In genomic region chr10:8050561-8051108, GRCh38 we compare ENCODE assay signal across 8 cellular contexts.
DNase-seq lines count a peak whose midpoint lies in the region; ATAC-seq lines count a peak whose summit lies in the region.

No MANE protein-coding gene starts in this region.

- no peak overlapping the region for H3K9ac ChIP-seq in iPS-20b (ENCODE audit: low read depth, low read length)

- H3K27me3 ChIP-seq in iPS-20b (ENCODE audit: insufficient read depth, low read length), result peaks cover 99% of the 10 kb centered on the region

- peak overlapping the region; percentile 79 for H3K4me3 Mint-ChIP-seq in T-helper 1 cell treated with Interleukin-12 subunit alpha and Interleukin-12 subunit beta and Interleukin-4 antibody, amounts not matched to agents 30 μg/mL and 1 μg/mL, for 36 hours
- peak overlapping the region; percentile 71 for H3K4me3 Mint-ChIP-seq in activated T-cell treated with anti-CD3 and anti-CD28 coated beads, Interleukin-2, amount 50 U/mL, for 24 hours
- H3K4me3 Mint-ChIP-seq in stimulated activated naive CD8-positive, alpha-beta T cell treated with anti-CD3 and anti-CD28 coated beads, Interleukin-15, Interleukin-2, amounts not matched to agents 100 ng/mL and 50 ng/mL, for 24 hours, result peak overlapping the region; percentile 74

- DNase-seq in T-helper 1 cell, result no peak
- DNase-seq in activated T-cell treated with anti-CD3 and anti-CD28 coated beads, Interleukin-2, amount 50 U/mL, for 24 hours, result peak; percentile 68
- no peak for DNase-seq in activated CD4-positive, CD25-positive, alpha-beta regulatory T cell (lab: John Stamatoyannopoulos, UW)

- H3K36me3 ChIP-seq in iPS-20b (ENCODE audit: insufficient read depth, low read depth, low read length), result no peaks in the 10 kb centered on the region

- peaks cover 62% of the 10 kb centered on the region for H3K27me3 Mint-ChIP-seq in T-helper 1 cell treated with Interleukin-12 subunit alpha and Interleukin-12 subunit beta and Interleukin-4 antibody, amounts not matched to agents 30 μg/mL and 1 μg/mL, for 36 hours (ENCODE audit: low read depth)
- H3K27me3 Mint-ChIP-seq in activated T-cell treated with anti-CD3 and anti-CD28 coated beads, Interleukin-2, amount 50 U/mL, for 24 hours, result peaks cover 56% of the 10 kb centered on the region
- H3K27me3 Mint-ChIP-seq in stimulated activated naive CD8-positive, alpha-beta T cell treated with anti-CD3 and anti-CD28 coated beads, Interleukin-15, Interleukin-2, amounts not matched to agents 100 ng/mL and 50 ng/mL, for 24 hours, result peaks cover 53% of the 10 kb centered on the region

- no peak overlapping the region for H3K27ac ChIP-seq in iPS-20b (ENCODE audit: low read length)

- H3K36me3 Mint-ChIP-seq in T-helper 1 cell treated with Interleukin-12 subunit alpha and Interleukin-12 subunit beta and Interleukin-4 antibody, amounts not matched to agents 30 μg/mL and 1 μg/mL, for 36 hours (ENCODE audit: low read depth), result peaks cover 7% of the 10 kb centered on the region
- H3K36me3 Mint-ChIP-seq in activated T-cell treated with anti-CD3 and anti-CD28 coated beads, Interleukin-2, amount 50 U/mL, for 24 hours (ENCODE audit: low read depth), result peaks cover 12% of the 10 kb centered on the region
- H3K36me3 Mint-ChIP-seq in stimulated activated naive CD8-positive, alpha-beta T cell treated with anti-CD3 and anti-CD28 coated beads, Interleukin-15, Interleukin-2, amounts not matched to agents 100 ng/mL and 50 ng/mL, for 24 hours (ENCODE audit: low read depth), result no peaks in the 10 kb centered on the region

- ATAC-seq in GM19467 (IDR thresholded peaks at IDR 0.05; ENCODE audit: unreplicated experiment) (no peak), GM18519 (IDR thresholded peaks at IDR 0.05; ENCODE audit: low FRiP score, unreplicated experiment) (no peak)

- peak overlapping the region; percentile 57; the same call in 1 of the 2 replicates for H3K4me3 ChIP-seq in iPS-20b (ENCODE audit: low read length)

- H3K9me3 ChIP-seq in iPS-20b (ENCODE audit: insufficient read depth, low read depth, low read length), result no peaks in the 10 kb centered on the region

- peaks cover 36% of the 10 kb centered on the region for H3K4me1 Mint-ChIP-seq in T-helper 1 cell treated with Interleukin-12 subunit alpha and Interleukin-12 subunit beta and Interleukin-4 antibody, amounts not matched to agents 30 μg/mL and 1 μg/mL, for 36 hours (ENCODE audit: low read depth)
- H3K4me1 Mint-ChIP-seq in activated T-cell treated with anti-CD3 and anti-CD28 coated beads, Interleukin-2, amount 50 U/mL, for 24 hours (ENCODE audit: low read depth), result peaks cover 57% of the 10 kb centered on the region
- H3K4me1 Mint-ChIP-seq in stimulated activated naive CD8-positive, alpha-beta T cell treated with anti-CD3 and anti-CD28 coated beads, Interleukin-15, Interleukin-2, amounts not matched to agents 100 ng/mL and 50 ng/mL, for 24 hours (ENCODE audit: low read depth), result peaks cover 56% of the 10 kb centered on the region

- H3K4me1 ChIP-seq in iPS-20b (ENCODE audit: insufficient read depth, low read length), result peaks cover 26% of the 10 kb centered on the region

- H3K9me3 Mint-ChIP-seq in T-helper 1 cell treated with Interleukin-12 subunit alpha and Interleukin-12 subunit beta and Interleukin-4 antibody, amounts not matched to agents 30 μg/mL and 1 μg/mL, for 36 hours, result no peaks in the 10 kb centered on the region
- no peaks in the 10 kb centered on the region for H3K9me3 Mint-ChIP-seq in activated T-cell treated with anti-CD3 and anti-CD28 coated beads, Interleukin-2, amount 50 U/mL, for 24 hours
- no peaks in the 10 kb centered on the region for H3K9me3 Mint-ChIP-seq in stimulated activated naive CD8-positive, alpha-beta T cell treated with anti-CD3 and anti-CD28 coated beads, Interleukin-15, Interleukin-2, amounts not matched to agents 100 ng/mL and 50 ng/mL, for 24 hours

- peak overlapping the region; percentile 59 for H3K27ac Mint-ChIP-seq in T-helper 1 cell treated with Interleukin-12 subunit alpha and Interleukin-12 subunit beta and Interleukin-4 antibody, amounts not matched to agents 30 μg/mL and 1 μg/mL, for 36 hours
- peak overlapping the region; percentile 74 for H3K27ac Mint-ChIP-seq in activated T-cell treated with anti-CD3 and anti-CD28 coated beads, Interleukin-2, amount 50 U/mL, for 24 hours
- H3K27ac Mint-ChIP-seq in stimulated activated naive CD8-positive, alpha-beta T cell treated with anti-CD3 and anti-CD28 coated beads, Interleukin-15, Interleukin-2, amounts not matched to agents 100 ng/mL and 50 ng/mL, for 24 hours, result no peak overlapping the region
